10 cellular contexts compared by ENCODE assay signal in genomic region chr4:10622728-10623127, GRCh38.
DNase-seq lines count a peak whose midpoint lies in the region; ATAC-seq, FAIRE-seq and TF ChIP-seq lines count a peak whose summit lies in the region.
"Had no signal": no experiment of that assay in that cellular context is flagged by ENCODE, and none has a peak within 500 bp of the region (broad histone marks: within the 10 kb centered on the region; RNA-seq: fewer than 3 reads in every experiment).

No MANE protein-coding gene starts in this region.

- H3K9me3 ChIP-seq in small intestine (ENCODE audit: control insufficient read depth, low read depth), result no peaks in the 10 kb centered on the region

- H3K4me3 ChIP-seq in small intestine (ENCODE audit: low read depth in 1 of 2, low read length in 2 of 2), result no peak overlapping the region

- DNase-seq in GM10266 (ENCODE audit: extremely low spot score) (peak; percentile 46), Kasumi-1 (lab: John Stamatoyannopoulos, UW) (peak; percentile 34 to 49), erythroblast (lab: John Stamatoyannopoulos, UW) (peak; percentile 3), middle frontal gyrus (ENCODE audit: extremely low spot score, low spot score) (no peak), C1 segment of cervical spinal cord (lab: John Stamatoyannopoulos, UW) (no peak), HuH-7.5 (ENCODE audit: low spot score) (no peak), small intestine (no peak)
- DNase-seq: stimulated activated CD4-positive, alpha-beta T cell treated with anti-CD3 and anti-CD28 coated beads, Interleukin-4, amount 100 ng/mL, for 1 hour had no signal

- no peak for FAIRE-seq in small intestine (lab: Jason Lieb, UNC)
- FAIRE-seq: astrocyte had no signal

- no peak overlapping the region for H3K27ac ChIP-seq in small intestine (ENCODE audit: low read depth in 1 of 2, low read length in 1 of 2)

- no peak for TF ChIP-seq POLR2A in erythroblast (IDR thresholded peaks at IDR 0.05; ENCODE audit: low read length)

- 74 to 85% (median 82%) methylated on average over 2 of the region's 2 CpGs for WGBS in small intestine, 3 donors

- H3K36me3 ChIP-seq in small intestine (ENCODE audit: control insufficient read depth in 2 of 2, insufficient read depth in 2 of 2, low read length in 2 of 2), result no peaks in the 10 kb centered on the region

- no peaks in the 10 kb centered on the region for H3K4me1 ChIP-seq in small intestine (ENCODE audit: control insufficient read depth in 2 of 2, insufficient read depth in 1 of 2, low read depth in 1 of 2, low read length in 1 of 2)

- H3K27me3 ChIP-seq in small intestine (ENCODE audit: control insufficient read depth in 2 of 2, insufficient read depth in 2 of 2, low read length in 2 of 2), result no peaks in the 10 kb centered on the region

- peak; percentile 67 for TF ChIP-seq CTCF in GM10266 (IDR thresholded peaks at IDR 0.05; ENCODE audit: control insufficient read depth, insufficient read depth, low read depth, missing control alignments)

- peak; percentile 67 for ATAC-seq in GM19438 (IDR thresholded peaks at IDR 0.05; ENCODE audit: low read depth, unreplicated experiment)

Comparison
In these comparisons a context has a peak if more than half of its experiments do, and no peak if none do; other contexts are left out.
1. DNase-seq: peak in GM10266 (single experiment), Kasumi-1 (2 of 2) and erythroblast (2 of 2); none in middle frontal gyrus (single experiment), C1 segment of cervical spinal cord (0 of 14), HuH-7.5 (single experiment) and small intestine (single experiment).